Comparison of ENCODE assay signal across 9 cellular contexts in the genomic region with DNA sequence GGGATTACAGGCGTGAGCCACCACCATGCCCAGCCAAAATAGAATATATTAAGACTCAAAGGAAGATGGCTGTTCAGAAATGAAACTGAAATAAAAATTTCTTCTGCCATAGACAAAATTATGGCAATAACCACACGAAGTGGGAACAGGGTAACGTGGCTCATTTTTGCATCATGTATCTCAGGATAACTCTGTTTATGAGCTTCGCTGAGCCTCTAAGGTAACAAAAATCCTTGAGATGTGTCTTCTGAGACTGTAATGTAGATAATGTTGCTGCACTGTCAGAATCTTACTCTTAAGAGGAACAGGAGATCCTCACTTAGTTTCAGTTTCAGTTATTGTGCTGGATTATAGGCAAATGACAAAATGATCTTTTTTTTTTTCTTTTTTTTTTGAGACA.
DNase-seq lines count a peak whose midpoint lies in the region; ATAC-seq and TF ChIP-seq lines count a peak whose summit lies in the region.
"Had no signal": no experiment of that assay in that cellular context is flagged by ENCODE, and none has a peak within 500 bp of the region (broad histone marks: within the 10 kb centered on the region; RNA-seq: fewer than 3 reads in every experiment).

No MANE protein-coding gene starts in this region.

- H3K36me3 Mint-ChIP-seq in T-helper 17 cell (ENCODE audit: low read depth): no peaks in the 10 kb centered on the region

- peak overlapping the region; percentile 28 for H3K4me3 ChIP-seq in right cardiac atrium (ENCODE audit: low read length)
- H3K4me3 ChIP-seq in heart right ventricle: peak overlapping the region in 2 of 10 donors; percentile 21 to 48

- no peak for DNase-seq in right cardiac atrium
- DNase-seq in Right ventricle myocardium inferior (ENCODE audit: missing footprints): no peak
- no peak for DNase-seq in T-helper 17 cell
- no peak for DNase-seq in UCSD-AML1 (lab: John Stamatoyannopoulos, UW; ENCODE audit: unreplicated experiment)
- DNase-seq in DMS53 treated with DMSO at 0.1 percent for 48 hours (lab: John Stamatoyannopoulos, UW; ENCODE audit: unreplicated experiment): no peak
- DNase-seq in COLO829 (ENCODE audit: low spot score): no peak
- no peak for DNase-seq in heart right ventricle
- DNase-seq: NCI-H69 had no signal

- 75% methylated on average over 4 of the region's 4 CpGs for WGBS in right cardiac atrium
- 78 to 82% methylated on average over 4 of the region's 4 CpGs for WGBS in heart right ventricle, 2 donors

- H3K4me3 Mint-ChIP-seq in T-helper 17 cell: peak overlapping the region; percentile 83

- no peaks in the 10 kb centered on the region for H3K27me3 Mint-ChIP-seq in T-helper 17 cell

- H3K27ac Mint-ChIP-seq in T-helper 17 cell: peak overlapping the region; percentile 88

- ATAC-seq in right cardiac atrium (no peak), Right ventricle myocardium inferior (no peak), HG03045 (IDR thresholded peaks at IDR 0.05; ENCODE audit: unreplicated experiment) (peak; percentile 79), T-helper 17 cell (peak; percentile 64), heart right ventricle (no peak)

- H3K4me1 ChIP-seq in right cardiac atrium (ENCODE audit: control insufficient read depth, insufficient read depth, low read length) (peaks cover 8% of the 10 kb centered on the region), heart right ventricle (peaks cover 3 to 55% (median 25%) of the 10 kb centered on the region in 9 donors)

- no peak for TF ChIP-seq CTCF in heart right ventricle (IDR thresholded peaks at IDR 0.05)

- H3K27me3 ChIP-seq in right cardiac atrium (ENCODE audit: control insufficient read depth, insufficient read depth) (no peaks in the 10 kb centered on the region), heart right ventricle (no peaks in the 10 kb centered on the region)

- H3K27ac ChIP-seq in right cardiac atrium (ENCODE audit: low read length) (peak overlapping the region; percentile 41), heart right ventricle (peak overlapping the region in 3 of 10 donors; percentile 10 to 89 (median 42))

- H3K9me3 ChIP-seq in right cardiac atrium (ENCODE audit: control insufficient read depth, low read length): peaks cover 4% of the 10 kb centered on the region
- no peaks in the 10 kb centered on the region for H3K9me3 ChIP-seq in T-helper 17 cell (ENCODE audit: control insufficient read depth, low read length, poor library complexity, severe bottlenecking)
- no peaks in the 10 kb centered on the region for H3K9me3 ChIP-seq in heart right ventricle

- peaks cover 0 to 20% (median 0%) of the 10 kb centered on the region in 9 donors for H3K36me3 ChIP-seq in heart right ventricle

- intact Hi-C loops in right cardiac atrium (cut with DNase I) (no loop called here), Right ventricle myocardium inferior (cut with DNase I) (no loop called here), heart right ventricle (cut with DNase I) (no loop called here)

- peaks cover 10% of the 10 kb centered on the region for H3K4me1 Mint-ChIP-seq in T-helper 17 cell

Comparison
In these comparisons a context has a peak if more than half of its experiments do, and no peak if none do; other contexts are left out.
1. ATAC-seq: peak in HG03045 (single experiment) and T-helper 17 cell (single experiment); none in right cardiac atrium (0 of 2), Right ventricle myocardium inferior (single experiment) and heart right ventricle (0 of 8).